ENCODE assay signal across 23 cellular contexts in genomic region chr15:65306551-65306950, GRCh38. TPM values are rescaled to one million over a fixed set of nuclear protein-coding genes. Genes with fewer than 3 reads are reported as not detected.
A peak's percentile ranks its signal among the peaks of the same experiment; 100 is the strongest.
DNase-seq lines count a peak whose midpoint lies in the region; ATAC-seq and TF ChIP-seq lines count a peak whose summit lies in the region.
"Had no signal": no experiment of that assay in that cellular context is flagged by ENCODE, and none has a peak within 500 bp of the region (broad histone marks: within the 10 kb centered on the region; RNA-seq: fewer than 3 reads in every experiment).

No MANE protein-coding gene starts in this region.

- H3K9me2 ChIP-seq in OCI-LY7 (ENCODE audit: insufficient read depth, low read length) = no peaks in the 10 kb centered on the region

- peak overlapping the region; percentile 49 for H3K27ac Mint-ChIP-seq in activated CD4-positive, alpha-beta T cell treated with anti-CD3 and anti-CD28 coated beads, Interleukin-2, amount 10 ng/mL, durations not matched to agents 24 days and 14 days
- H3K27ac Mint-ChIP-seq in Calu3 (ENCODE audit: unreplicated experiment) (peak overlapping the region; percentile 18), nephron (peak overlapping the region; percentile 26 to 84 (median 79))

- H3K4me3 Mint-ChIP-seq in activated CD4-positive, alpha-beta T cell treated with anti-CD3 and anti-CD28 coated beads, Interleukin-2, amount 10 ng/mL, durations not matched to agents 24 days and 14 days = peak overlapping the region; percentile 15
- H3K4me3 Mint-ChIP-seq in Calu3 (ENCODE audit: low read depth, unreplicated experiment) = no peak overlapping the region
- H3K4me3 Mint-ChIP-seq in nephron = no peak overlapping the region

- H3K79me2 ChIP-seq in OCI-LY7 (ENCODE audit: insufficient read depth, low read depth, low read length) = no peaks in the 10 kb centered on the region

- H3K27me3 Mint-ChIP-seq in activated CD4-positive, alpha-beta T cell treated with anti-CD3 and anti-CD28 coated beads, Interleukin-2, amount 10 ng/mL, durations not matched to agents 24 days and 14 days = peaks cover 8% of the 10 kb centered on the region
- H3K27me3 Mint-ChIP-seq in Calu3 (ENCODE audit: unreplicated experiment) (no peaks in the 10 kb centered on the region), nephron (ENCODE audit: low read depth) (no peaks in the 10 kb centered on the region)

- H3K4me1 ChIP-seq in OCI-LY7 (ENCODE audit: insufficient read depth, low read length, poor library complexity, severe bottlenecking) = peaks cover 24% of the 10 kb centered on the region

- intact Hi-C loops in activated CD4-positive, alpha-beta T cell treated with anti-CD3 and anti-CD28 coated beads, Interleukin-2, amount 10 ng/mL, durations not matched to agents 24 days and 14 days (cut with micrococcal nuclease) = no loop called here
- intact Hi-C loops in Calu3 (cut with micrococcal nuclease; ENCODE audit: unreplicated experiment) = no loop called here
- intact Hi-C loops in OCI-LY7 (cut with micrococcal nuclease; ENCODE audit: unreplicated experiment) = no loop called here

- ATAC-seq in HG03097 (IDR thresholded peaks at IDR 0.05; ENCODE audit: low FRiP score, unreplicated experiment) (no peak), GM19397 (IDR thresholded peaks at IDR 0.05; ENCODE audit: unreplicated experiment) (no peak)
- ATAC-seq: gastroesophageal sphincter had no signal

- no TSS peak for BruUV-seq in Calu3 (replicated peaks; lab: Mats Ljungman, UMichigan)
- BruUV-seq in OCI-LY7 (replicated peaks; lab: Mats Ljungman, UMichigan) = no TSS peak

- DNase-seq in activated CD4-positive, alpha-beta T cell treated with anti-CD3 and anti-CD28 coated beads, Interleukin-2, amount 10 ng/mL, durations not matched to agents 24 days and 14 days = no peak
- DNase-seq in activated CD4-positive, alpha-beta T cell treated with anti-CD3 and anti-CD28 coated beads for 1 hour = no peak
- DNase-seq in Calu3 (no peak), OCI-LY7 (ENCODE audit: low spot score) (no peak), SIG-M5 (lab: John Stamatoyannopoulos, UW) (no peak)
- DNase-seq: activated CD4-positive, CD25-positive, alpha-beta regulatory T cell treated with anti-CD3 and anti-CD28 coated beads, Interleukin-2, amount 50 U/mL, for 72 hours; activated naive CD4-positive, alpha-beta T cell treated with anti-CD3 and anti-CD28 coated beads, Interleukin-2, amount 50 U/mL, for 16 hours; cerebellar nuclear complex; effector CD4-positive, alpha-beta T cell; midbrain; MM.1S; NCI-H187; stimulated activated CD4-positive, alpha-beta T cell treated with anti-CD3 and anti-CD28 coated beads, Interleukin-4, amount 100 ng/mL, for 4 hours; substantia nigra; T-helper 9 cell had no signal

- CTCF ChIA-PET in Calu3 (lab: Charles Lee) = interaction anchor here (1.2 kb wide), 1 partner anchor 20 kb away, joined by 3 read pairs; the partner anchor contains the start of gene PARP16
- CTCF ChIA-PET in OCI-LY7 (lab: Charles Lee; ENCODE audit: unreplicated experiment) = no interaction called here

- no peak overlapping the region for H3K27ac ChIP-seq in OCI-LY7 (ENCODE audit: low read depth, low read length, poor library complexity, severe bottlenecking)
- H3K27ac ChIP-seq: ascending aorta, SJSA1, skin epidermis had no signal

- no peak overlapping the region; the same call in 1 of the 2 replicates for H2AFZ ChIP-seq in OCI-LY7 (ENCODE audit: low read length)

- H3K4me1 Mint-ChIP-seq in activated CD4-positive, alpha-beta T cell treated with anti-CD3 and anti-CD28 coated beads, Interleukin-2, amount 10 ng/mL, durations not matched to agents 24 days and 14 days = peaks cover 17% of the 10 kb centered on the region
- H3K4me1 Mint-ChIP-seq in Calu3 (ENCODE audit: low read depth, unreplicated experiment) = peaks cover 11% of the 10 kb centered on the region
- H3K4me1 Mint-ChIP-seq in nephron = peaks cover 40% of the 10 kb centered on the region

- TF ChIP-seq CTCF in Calu3 (IDR thresholded peaks at IDR 0.05; ENCODE audit: unreplicated experiment) (no peak), OCI-LY7 (conservative IDR thresholded peaks at IDR 0.05; ENCODE audit: low read length) (no peak), nephron (IDR thresholded peaks at IDR 0.05; ENCODE audit: unreplicated experiment in 3 of 3) (no peak)

- H3K9me3 ChIP-seq in OCI-LY7 (ENCODE audit: low read length) = no peaks in the 10 kb centered on the region
- H3K9me3 ChIP-seq: ascending aorta, gastroesophageal sphincter, SJSA1 had no signal

- no peaks in the 10 kb centered on the region for H4K20me1 ChIP-seq in OCI-LY7 (ENCODE audit: insufficient read depth, low read length)

- H3K9me3 Mint-ChIP-seq in activated CD4-positive, alpha-beta T cell treated with anti-CD3 and anti-CD28 coated beads, Interleukin-2, amount 10 ng/mL, durations not matched to agents 24 days and 14 days = no peaks in the 10 kb centered on the region
- H3K9me3 Mint-ChIP-seq in Calu3 (ENCODE audit: low read depth, unreplicated experiment) (no peaks in the 10 kb centered on the region), nephron (no peaks in the 10 kb centered on the region)

- no peak overlapping the region for H3K4me3 ChIP-seq in OCI-LY7 (ENCODE audit: low read depth, low read length, poor library complexity, severe bottlenecking)
- H3K4me3 ChIP-seq: ascending aorta, gastroesophageal sphincter, SJSA1, skin epidermis had no signal

- POLR2A ChIA-PET in OCI-LY7 (lab: Charles Lee) = interaction anchor here (0.6 to 0.7 kb wide), 3 partner anchors 9 to 612 kb away, joined by 3 read pairs; no protein-coding TSS in a partner anchor

- no peaks in the 10 kb centered on the region for H3K36me3 ChIP-seq in OCI-LY7 (ENCODE audit: insufficient read depth, low read length)
- H3K36me3 ChIP-seq: ascending aorta, gastroesophageal sphincter, SJSA1 had no signal

- H3K4me2 ChIP-seq in OCI-LY7 (ENCODE audit: low read length) = peak overlapping the region; percentile 90; the same call in 1 of the 2 replicates

- no peaks in the 10 kb centered on the region for H3K36me3 Mint-ChIP-seq in activated CD4-positive, alpha-beta T cell treated with anti-CD3 and anti-CD28 coated beads, Interleukin-2, amount 10 ng/mL, durations not matched to agents 24 days and 14 days (ENCODE audit: low read depth)
- H3K36me3 Mint-ChIP-seq in Calu3 (ENCODE audit: insufficient read depth, unreplicated experiment) (peaks cover 31% of the 10 kb centered on the region), nephron (ENCODE audit: low read depth) (no peaks in the 10 kb centered on the region)

RNA-seq across cellular contexts. Expression of gene RNU5B-1, which starts 2.1 kb away (rescaled TPM):
- not detected in 2 replicates for total RNA-seq in activated CD4-positive, alpha-beta T cell treated with anti-CD3 and anti-CD28 coated beads, Interleukin-2, amount 10 ng/mL, durations not matched to agents 24 days and 14 days
- total RNA-seq in Calu3 (2022) (20.3 and 25.8 TPM in 2 replicates), OCI-LY7 (2022) (not detected in 2 replicates)
- total RNA-seq in OCI-LY7 (2014; rRNA removed; shearing (Covaris generic)) = not detected in 2 replicates
- total RNA-seq: ascending aorta, gastroesophageal sphincter, pulmonary artery endothelial cell, SJSA1 had no signal

RNA-seq across cellular contexts. Expression of gene RNU5A-1, which starts 10.7 kb away (rescaled TPM):
- not detected in 2 replicates for total RNA-seq in activated CD4-positive, alpha-beta T cell treated with anti-CD3 and anti-CD28 coated beads, Interleukin-2, amount 10 ng/mL, durations not matched to agents 24 days and 14 days
- total RNA-seq in Calu3 (2022) (not detected in 2 replicates), OCI-LY7 (2022) (not detected in 2 replicates)
- total RNA-seq in OCI-LY7 (2014; rRNA removed; shearing (Covaris generic)) = not detected in 2 replicates
- total RNA-seq: ascending aorta, gastroesophageal sphincter, pulmonary artery endothelial cell, SJSA1 had no signal

RNA-seq across cellular contexts. Expression of gene PARP16, which starts 19.9 kb away (rescaled TPM):
- 11.7 TPM in 2 replicates for total RNA-seq in activated CD4-positive, alpha-beta T cell treated with anti-CD3 and anti-CD28 coated beads, Interleukin-2, amount 10 ng/mL, durations not matched to agents 24 days and 14 days
- 4.6 and 5.8 TPM in 2 replicates for total RNA-seq in Calu3 (2022)
- total RNA-seq in OCI-LY7 (2014; rRNA removed; shearing (Covaris generic)) = 10.8 and 21.2 TPM in 2 replicates
- total RNA-seq in OCI-LY7 (2022) = 24.9 and 26.0 TPM in 2 replicates

Comparison
In these comparisons a context has a peak if more than half of its experiments do, and no peak if none do; other contexts are left out.
1. H3K27ac Mint-ChIP-seq: peak in every context shown above with its lines; median percentile 79 in nephron; 49 in activated CD4-positive, alpha-beta T cell treated with anti-CD3 and anti-CD28 coated beads, Interleukin-2, amount 10 ng/mL, durations not matched to agents 24 days and 14 days; 18 in Calu3.